Comparison of ENCODE assay signal across 1 cellular context in the genomic region with DNA sequence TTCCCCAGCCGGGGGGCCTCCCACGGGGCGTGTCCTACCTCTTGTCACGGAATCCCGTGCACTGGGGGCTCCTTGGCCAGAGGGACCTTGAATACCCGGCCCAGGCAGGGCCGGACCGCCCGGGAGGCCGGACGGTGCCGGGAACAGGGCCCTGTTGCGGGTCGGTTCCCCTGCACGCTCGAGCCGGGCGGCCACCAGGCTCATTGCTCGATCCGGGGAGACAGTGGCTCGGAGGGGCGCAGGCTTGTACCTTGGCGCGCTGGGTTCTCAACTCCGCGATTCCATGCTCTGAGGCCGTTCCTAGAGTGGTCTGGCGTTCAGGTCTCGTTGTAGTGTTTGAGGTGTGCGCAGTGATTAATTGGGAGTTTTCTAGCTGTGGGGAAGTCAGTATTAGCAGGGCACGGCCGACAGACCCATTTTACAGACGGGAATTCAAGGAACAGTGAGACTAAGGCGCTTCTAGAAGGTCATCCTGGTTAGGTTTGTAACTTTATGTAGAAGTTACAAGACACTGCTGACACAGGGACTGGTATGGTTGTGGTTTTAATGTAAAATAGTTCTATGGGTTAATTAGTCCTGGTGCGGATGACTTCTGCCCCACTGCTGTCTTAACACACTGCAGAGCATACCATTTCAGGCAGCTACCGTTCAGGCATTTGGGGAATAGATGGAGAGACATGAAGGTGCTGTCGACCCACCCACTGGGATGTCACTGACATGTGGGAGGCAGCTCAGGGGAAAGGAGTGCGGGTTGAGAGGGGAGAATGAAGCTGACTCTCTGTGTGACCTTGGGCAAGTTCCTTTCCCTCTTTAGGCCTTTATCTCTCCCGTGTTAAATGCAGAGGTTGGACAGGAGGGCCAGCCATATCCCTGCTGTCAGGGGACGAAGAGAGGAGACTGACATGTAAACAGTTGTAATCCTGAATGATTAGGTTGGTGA.
TF ChIP-seq lines count a peak whose summit lies in the region.

No MANE protein-coding gene starts in this region.

TF ChIP-seq in K562, 482 proteins besides CTCF, POLR2A, EP300 and RAD21 (continued from another document and continues in another):
- TF ChIP-seq, protein P1, sequence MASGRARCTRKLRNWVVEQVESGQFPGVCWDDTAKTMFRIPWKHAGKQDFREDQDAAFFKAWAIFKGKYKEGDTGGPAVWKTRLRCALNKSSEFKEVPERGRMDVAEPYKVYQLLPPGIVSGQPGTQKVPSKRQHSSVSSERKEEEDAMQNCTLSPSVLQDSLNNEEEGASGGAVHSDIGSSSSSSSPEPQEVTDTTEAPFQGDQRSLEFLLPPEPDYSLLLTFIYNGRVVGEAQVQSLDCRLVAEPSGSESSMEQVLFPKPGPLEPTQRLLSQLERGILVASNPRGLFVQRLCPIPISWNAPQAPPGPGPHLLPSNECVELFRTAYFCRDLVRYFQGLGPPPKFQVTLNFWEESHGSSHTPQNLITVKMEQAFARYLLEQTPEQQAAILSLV (tag; IDR thresholded peaks at IDR 0.05): no peak
- TF ChIP-seq KAT7 (CRISPR knock-in tag; IDR thresholded peaks at IDR 0.05; ENCODE audit: borderline replicate concordance) (0 out of 2 replicates have a peak, but pooled peaks have one; percentile 60), E2F3 (CRISPR knock-in tag; IDR thresholded peaks at IDR 0.05) (no peak), SMARCC2 (IDR thresholded peaks at IDR 0.05; ENCODE audit: low read depth) (no peak), FUS (optimal IDR thresholded peaks at IDR 0.05; ENCODE audit: low read depth, low read length) (no peak), HDAC6 (IDR thresholded peaks at IDR 0.05; ENCODE audit: low read depth, low read length) (no peak), ZNF23 (CRISPR knock-in tag; IDR thresholded peaks at IDR 0.05) (no peak), HMGN3 (IDR thresholded peaks at IDR 0.05; ENCODE audit: borderline replicate concordance, extremely low read depth, insufficient read length, low read depth, low read length) (peak; percentile 30), NELFE (IDR thresholded peaks at IDR 0.05; ENCODE audit: insufficient read depth, insufficient read length) (no peak), SAP30 (IDR thresholded peaks at IDR 0.05; ENCODE audit: borderline replicate concordance, insufficient read depth, low read depth, low read length, poor library complexity, severe bottlenecking) (no peak), MYNN (IDR thresholded peaks at IDR 0.05) (no peak), MYNN (CRISPR knock-in tag; IDR thresholded peaks at IDR 0.05) (no peak), TARDBP (IDR thresholded peaks at IDR 0.05) (no peak), SIN3A (IDR thresholded peaks at IDR 0.05; ENCODE audit: borderline replicate concordance in 2 of 2, control insufficient read depth in 1 of 2, low read depth in 2 of 2, low read length in 2 of 2) (0 out of 4 replicates have a peak, but pooled peaks of 1 of the 2 experiments have one; percentile 25), RBM25 (IDR thresholded peaks at IDR 0.05; ENCODE audit: low read depth, low read length, severe bottlenecking) (peak; percentile 67), POLR2AphosphoS2 (IDR thresholded peaks at IDR 0.05; ENCODE audit: low read length) (no peak), ZNF197 (CRISPR knock-in tag; IDR thresholded peaks at IDR 0.05; ENCODE audit: low read depth) (no peak), ESRRA (IDR thresholded peaks at IDR 0.05; ENCODE audit: borderline replicate concordance, low read depth) (peak; percentile 68), ZNF586 (CRISPR knock-in tag; conservative IDR thresholded peaks at IDR 0.05) (no peak), CBX3 (IDR thresholded peaks at IDR 0.05; ENCODE audit: borderline replicate concordance in 1 of 2, low read length in 2 of 2) (no peak), ZSCAN32 (CRISPR knock-in tag; IDR thresholded peaks at IDR 0.05) (no peak), RBM22 (IDR thresholded peaks at IDR 0.05; ENCODE audit: low read depth, low read length, poor library complexity, severe bottlenecking) (no peak), CXXC5 (CRISPR knock-in tag; IDR thresholded peaks at IDR 0.05) (no peak), HLTF (IDR thresholded peaks at IDR 0.05) (no peak), SMAD2 (IDR thresholded peaks at IDR 0.05; ENCODE audit: low read depth, low read length) (no peak), HMG20A (CRISPR knock-in tag; conservative IDR thresholded peaks at IDR 0.05) (no peak), RBM14 (IDR thresholded peaks at IDR 0.05; ENCODE audit: borderline replicate concordance, insufficient read depth, low read depth, low read length) (no peak), TCF7 (IDR thresholded peaks at IDR 0.05; ENCODE audit: borderline replicate concordance) (no peak), ZKSCAN1 (IDR thresholded peaks at IDR 0.05; ENCODE audit: low read depth, low read length) (no peak)
- TF ChIP-seq, protein P2, sequence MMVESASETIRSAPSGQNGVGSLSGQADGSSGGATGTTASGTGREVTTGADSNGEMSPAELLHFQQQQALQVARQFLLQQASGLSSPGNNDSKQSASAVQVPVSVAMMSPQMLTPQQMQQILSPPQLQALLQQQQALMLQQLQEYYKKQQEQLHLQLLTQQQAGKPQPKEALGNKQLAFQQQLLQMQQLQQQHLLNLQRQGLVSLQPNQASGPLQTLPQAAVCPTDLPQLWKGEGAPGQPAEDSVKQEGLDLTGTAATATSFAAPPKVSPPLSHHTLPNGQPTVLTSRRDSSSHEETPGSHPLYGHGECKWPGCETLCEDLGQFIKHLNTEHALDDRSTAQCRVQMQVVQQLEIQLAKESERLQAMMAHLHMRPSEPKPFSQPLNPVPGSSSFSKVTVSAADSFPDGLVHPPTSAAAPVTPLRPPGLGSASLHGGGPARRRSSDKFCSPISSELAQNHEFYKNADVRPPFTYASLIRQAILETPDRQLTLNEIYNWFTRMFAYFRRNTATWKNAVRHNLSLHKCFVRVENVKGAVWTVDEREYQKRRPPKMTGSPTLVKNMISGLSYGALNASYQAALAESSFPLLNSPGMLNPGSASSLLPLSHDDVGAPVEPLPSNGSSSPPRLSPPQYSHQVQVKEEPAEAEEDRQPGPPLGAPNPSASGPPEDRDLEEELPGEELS (CRISPR knock-in tag; IDR thresholded peaks at IDR 0.05; ENCODE audit: borderline replicate concordance): 0 out of 2 replicates have a peak, but pooled peaks have one; percentile 33
- TF ChIP-seq, protein P3, sequence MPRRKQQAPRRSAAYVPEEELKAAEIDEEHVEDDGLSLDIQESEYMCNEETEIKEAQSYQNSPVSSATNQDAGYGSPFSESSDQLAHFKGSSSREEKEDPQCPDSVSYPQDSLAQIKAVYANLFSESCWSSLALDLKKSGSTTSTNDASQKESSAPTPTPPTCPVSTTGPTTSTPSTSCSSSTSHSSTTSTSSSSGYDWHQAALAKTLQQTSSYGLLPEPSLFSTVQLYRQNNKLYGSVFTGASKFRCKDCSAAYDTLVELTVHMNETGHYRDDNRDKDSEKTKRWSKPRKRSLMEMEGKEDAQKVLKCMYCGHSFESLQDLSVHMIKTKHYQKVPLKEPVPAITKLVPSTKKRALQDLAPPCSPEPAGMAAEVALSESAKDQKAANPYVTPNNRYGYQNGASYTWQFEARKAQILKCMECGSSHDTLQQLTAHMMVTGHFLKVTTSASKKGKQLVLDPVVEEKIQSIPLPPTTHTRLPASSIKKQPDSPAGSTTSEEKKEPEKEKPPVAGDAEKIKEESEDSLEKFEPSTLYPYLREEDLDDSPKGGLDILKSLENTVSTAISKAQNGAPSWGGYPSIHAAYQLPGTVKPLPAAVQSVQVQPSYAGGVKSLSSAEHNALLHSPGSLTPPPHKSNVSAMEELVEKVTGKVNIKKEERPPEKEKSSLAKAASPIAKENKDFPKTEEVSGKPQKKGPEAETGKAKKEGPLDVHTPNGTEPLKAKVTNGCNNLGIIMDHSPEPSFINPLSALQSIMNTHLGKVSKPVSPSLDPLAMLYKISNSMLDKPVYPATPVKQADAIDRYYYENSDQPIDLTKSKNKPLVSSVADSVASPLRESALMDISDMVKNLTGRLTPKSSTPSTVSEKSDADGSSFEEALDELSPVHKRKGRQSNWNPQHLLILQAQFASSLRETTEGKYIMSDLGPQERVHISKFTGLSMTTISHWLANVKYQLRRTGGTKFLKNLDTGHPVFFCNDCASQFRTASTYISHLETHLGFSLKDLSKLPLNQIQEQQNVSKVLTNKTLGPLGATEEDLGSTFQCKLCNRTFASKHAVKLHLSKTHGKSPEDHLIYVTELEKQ (CRISPR knock-in tag; IDR thresholded peaks at IDR 0.05): no peak
- TF ChIP-seq, protein P4, sequence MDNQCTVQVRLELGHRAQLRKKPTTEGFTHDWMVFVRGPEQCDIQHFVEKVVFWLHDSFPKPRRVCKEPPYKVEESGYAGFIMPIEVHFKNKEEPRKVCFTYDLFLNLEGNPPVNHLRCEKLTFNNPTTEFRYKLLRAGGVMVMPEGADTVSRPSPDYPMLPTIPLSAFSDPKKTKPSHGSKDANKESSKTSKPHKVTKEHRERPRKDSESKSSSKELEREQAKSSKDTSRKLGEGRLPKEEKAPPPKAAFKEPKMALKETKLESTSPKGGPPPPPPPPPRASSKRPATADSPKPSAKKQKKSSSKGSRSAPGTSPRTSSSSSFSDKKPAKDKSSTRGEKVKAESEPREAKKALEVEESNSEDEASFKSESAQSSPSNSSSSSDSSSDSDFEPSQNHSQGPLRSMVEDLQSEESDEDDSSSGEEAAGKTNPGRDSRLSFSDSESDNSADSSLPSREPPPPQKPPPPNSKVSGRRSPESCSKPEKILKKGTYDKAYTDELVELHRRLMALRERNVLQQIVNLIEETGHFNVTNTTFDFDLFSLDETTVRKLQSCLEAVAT (IDR thresholded peaks at IDR 0.05): no peak
- TF ChIP-seq, protein P5, sequence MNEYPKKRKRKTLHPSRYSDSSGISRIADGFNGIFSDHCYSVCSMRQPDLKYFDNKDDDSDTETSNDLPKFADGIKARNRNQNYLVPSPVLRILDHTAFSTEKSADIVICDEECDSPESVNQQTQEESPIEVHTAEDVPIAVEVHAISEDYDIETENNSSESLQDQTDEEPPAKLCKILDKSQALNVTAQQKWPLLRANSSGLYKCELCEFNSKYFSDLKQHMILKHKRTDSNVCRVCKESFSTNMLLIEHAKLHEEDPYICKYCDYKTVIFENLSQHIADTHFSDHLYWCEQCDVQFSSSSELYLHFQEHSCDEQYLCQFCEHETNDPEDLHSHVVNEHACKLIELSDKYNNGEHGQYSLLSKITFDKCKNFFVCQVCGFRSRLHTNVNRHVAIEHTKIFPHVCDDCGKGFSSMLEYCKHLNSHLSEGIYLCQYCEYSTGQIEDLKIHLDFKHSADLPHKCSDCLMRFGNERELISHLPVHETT (CRISPR knock-in tag; conservative IDR thresholded peaks at IDR 0.05 in 1 of 2, IDR thresholded peaks at IDR 0.05 in 1 of 2): peak in 1 of 2 experiments; percentile 67; a peak in 1 of 4 replicates
- TF ChIP-seq, protein P6, sequence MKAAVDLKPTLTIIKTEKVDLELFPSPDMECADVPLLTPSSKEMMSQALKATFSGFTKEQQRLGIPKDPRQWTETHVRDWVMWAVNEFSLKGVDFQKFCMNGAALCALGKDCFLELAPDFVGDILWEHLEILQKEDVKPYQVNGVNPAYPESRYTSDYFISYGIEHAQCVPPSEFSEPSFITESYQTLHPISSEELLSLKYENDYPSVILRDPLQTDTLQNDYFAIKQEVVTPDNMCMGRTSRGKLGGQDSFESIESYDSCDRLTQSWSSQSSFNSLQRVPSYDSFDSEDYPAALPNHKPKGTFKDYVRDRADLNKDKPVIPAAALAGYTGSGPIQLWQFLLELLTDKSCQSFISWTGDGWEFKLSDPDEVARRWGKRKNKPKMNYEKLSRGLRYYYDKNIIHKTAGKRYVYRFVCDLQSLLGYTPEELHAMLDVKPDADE (conservative IDR thresholded peaks at IDR 0.05; ENCODE audit: control insufficient read depth, low read depth, low read length): no peak
- TF ChIP-seq, protein P7, sequence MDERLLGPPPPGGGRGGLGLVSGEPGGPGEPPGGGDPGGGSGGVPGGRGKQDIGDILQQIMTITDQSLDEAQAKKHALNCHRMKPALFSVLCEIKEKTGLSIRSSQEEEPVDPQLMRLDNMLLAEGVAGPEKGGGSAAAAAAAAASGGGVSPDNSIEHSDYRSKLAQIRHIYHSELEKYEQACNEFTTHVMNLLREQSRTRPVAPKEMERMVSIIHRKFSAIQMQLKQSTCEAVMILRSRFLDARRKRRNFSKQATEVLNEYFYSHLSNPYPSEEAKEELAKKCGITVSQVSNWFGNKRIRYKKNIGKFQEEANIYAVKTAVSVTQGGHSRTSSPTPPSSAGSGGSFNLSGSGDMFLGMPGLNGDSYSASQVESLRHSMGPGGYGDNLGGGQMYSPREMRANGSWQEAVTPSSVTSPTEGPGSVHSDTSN (CRISPR knock-in tag; IDR thresholded peaks at IDR 0.05; ENCODE audit: low read depth): no peak
- TF ChIP-seq, protein P7 (tag; conservative IDR thresholded peaks at IDR 0.05; ENCODE audit: low read depth): no peak
- TF ChIP-seq, protein P8, sequence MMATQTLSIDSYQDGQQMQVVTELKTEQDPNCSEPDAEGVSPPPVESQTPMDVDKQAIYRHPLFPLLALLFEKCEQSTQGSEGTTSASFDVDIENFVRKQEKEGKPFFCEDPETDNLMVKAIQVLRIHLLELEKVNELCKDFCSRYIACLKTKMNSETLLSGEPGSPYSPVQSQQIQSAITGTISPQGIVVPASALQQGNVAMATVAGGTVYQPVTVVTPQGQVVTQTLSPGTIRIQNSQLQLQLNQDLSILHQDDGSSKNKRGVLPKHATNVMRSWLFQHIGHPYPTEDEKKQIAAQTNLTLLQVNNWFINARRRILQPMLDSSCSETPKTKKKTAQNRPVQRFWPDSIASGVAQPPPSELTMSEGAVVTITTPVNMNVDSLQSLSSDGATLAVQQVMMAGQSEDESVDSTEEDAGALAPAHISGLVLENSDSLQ (IDR thresholded peaks at IDR 0.05): peak; percentile 42; the same call in 1 of the 2 replicates
- TF ChIP-seq, protein P9, sequence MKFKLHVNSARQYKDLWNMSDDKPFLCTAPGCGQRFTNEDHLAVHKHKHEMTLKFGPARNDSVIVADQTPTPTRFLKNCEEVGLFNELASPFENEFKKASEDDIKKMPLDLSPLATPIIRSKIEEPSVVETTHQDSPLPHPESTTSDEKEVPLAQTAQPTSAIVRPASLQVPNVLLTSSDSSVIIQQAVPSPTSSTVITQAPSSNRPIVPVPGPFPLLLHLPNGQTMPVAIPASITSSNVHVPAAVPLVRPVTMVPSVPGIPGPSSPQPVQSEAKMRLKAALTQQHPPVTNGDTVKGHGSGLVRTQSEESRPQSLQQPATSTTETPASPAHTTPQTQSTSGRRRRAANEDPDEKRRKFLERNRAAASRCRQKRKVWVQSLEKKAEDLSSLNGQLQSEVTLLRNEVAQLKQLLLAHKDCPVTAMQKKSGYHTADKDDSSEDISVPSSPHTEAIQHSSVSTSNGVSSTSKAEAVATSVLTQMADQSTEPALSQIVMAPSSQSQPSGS (CRISPR knock-in tag; IDR thresholded peaks at IDR 0.05): no peak
